In genomic region chrX:112799425-112799824, GRCh38 we compare ENCODE assay signal across 8 cellular contexts.
"Had no signal": no experiment of that assay in that cellular context is flagged by ENCODE, and none has a peak within 500 bp of the region (broad histone marks: within the 10 kb centered on the region; RNA-seq: fewer than 3 reads in every experiment).

No MANE protein-coding gene starts in this region.

- DNase-seq: H9, HFFc6 had no signal

- H3K4me3 ChIP-seq: GM23338 had no signal

- FAIRE-seq: H1, H54, HepG2 had no signal

- ATAC-seq: GM23338, HCT116, HepG2 had no signal

- H3K27ac ChIP-seq: HL-60 had no signal
